ENCODE assay signal across 9 cellular contexts in the genomic region with DNA sequence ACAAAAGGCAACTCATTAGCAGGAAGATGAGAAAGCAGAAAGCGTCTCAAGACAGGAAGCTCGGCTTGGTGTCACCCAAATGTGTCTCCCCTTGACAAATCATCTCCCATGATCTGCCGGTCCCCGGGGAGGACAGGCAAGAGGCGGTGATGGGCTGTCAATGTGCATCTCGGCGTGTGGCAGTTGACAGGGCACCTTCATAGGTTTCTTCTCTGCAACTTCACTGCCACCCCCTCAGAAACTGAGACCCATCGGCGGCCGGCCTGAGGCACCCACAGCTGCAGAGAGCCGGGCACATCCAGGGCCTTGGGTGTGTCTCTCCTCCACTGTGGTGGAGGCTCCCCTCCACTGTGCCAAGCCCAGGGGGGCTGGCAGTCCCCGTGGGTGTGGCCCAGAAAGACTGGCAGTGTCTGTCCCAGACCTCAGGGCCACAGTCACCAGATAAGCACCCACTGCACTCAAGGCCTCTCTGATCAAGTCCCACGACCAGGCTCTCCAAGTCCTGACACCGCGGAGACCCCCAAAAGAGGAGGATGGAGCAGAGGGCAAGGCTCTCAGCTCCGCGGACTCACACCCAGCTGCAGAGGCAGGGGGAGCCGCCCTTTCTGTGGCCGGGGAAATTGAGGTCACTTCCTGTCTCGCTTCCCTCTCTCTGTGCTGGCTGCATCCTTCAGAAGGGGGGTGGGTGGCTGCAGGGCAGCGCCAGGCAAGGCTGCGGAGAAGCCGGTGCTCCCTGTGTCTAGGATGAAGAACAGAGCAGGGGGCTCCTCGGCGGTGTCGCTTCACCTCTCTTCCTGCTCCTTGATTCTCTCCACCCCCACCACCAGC. TPM values are rescaled to one million over a fixed set of nuclear protein-coding genes. Genes with fewer than 3 reads are reported as not detected.
A peak's percentile ranks its signal among the peaks of the same experiment; 100 is the strongest.
DNase-seq lines count a peak whose midpoint lies in the region; ATAC-seq and TF ChIP-seq lines count a peak whose summit lies in the region.
"Had no signal": no experiment of that assay in that cellular context is flagged by ENCODE, and none has a peak within 500 bp of the region (broad histone marks: within the 10 kb centered on the region; RNA-seq: fewer than 3 reads in every experiment).

No MANE protein-coding gene starts in this region.

- DNase-seq in RPMI8226 (peak; percentile 92), right lobe of liver (peak; percentile 69 to 79 (median 73)), foreskin fibroblast (no peak), HT-29 (ENCODE audit: low spot score) (no peak)
- DNase-seq in activated gamma-delta T cell treated with anti-CD3 and anti-CD28 coated beads, Interleukin-2, amount 50 U/mL, for 16 hours (ENCODE audit: low read depth), result peak; percentile 67
- DNase-seq in stimulated activated CD8-positive, alpha-beta memory T cell treated with anti-CD3 and anti-CD28 coated beads, Interleukin-4, amount 100 ng/mL, for 1 hour (ENCODE audit: low read depth in 2 of 2, low spot score in 1 of 2), result peak; percentile 58

- intact Hi-C loops in right lobe of liver (cut with DNase I), result no loop called here

- H3K4me3 ChIP-seq in right lobe of liver, result peak overlapping the region; percentile 18 to 44 (median 32)
- no peak overlapping the region for H3K4me3 ChIP-seq in foreskin fibroblast (ENCODE audit: low read depth in 1 of 2, low read length in 2 of 2)

- H3K4me1 ChIP-seq in right lobe of liver, result no peaks in the 10 kb centered on the region

- no peaks in the 10 kb centered on the region for H3K27me3 ChIP-seq in right lobe of liver

- H3K9me3 ChIP-seq in right lobe of liver, result no peaks in the 10 kb centered on the region

- peak overlapping the region; percentile 50 to 80 (median 66) for H3K27ac ChIP-seq in right lobe of liver

- no peaks in the 10 kb centered on the region for H3K36me3 ChIP-seq in right lobe of liver

- WGBS in right lobe of liver (ENCODE audit: insufficient coverage, low coverage, low lambda C conversion rate, missing lambda C conversion rate), result 41% methylated on average over 12 of the region's 26 CpGs

- ATAC-seq in GM18505 (IDR thresholded peaks at IDR 0.05; ENCODE audit: unreplicated experiment), result peak; percentile 96
- ATAC-seq in HG02938 (IDR thresholded peaks at IDR 0.05; ENCODE audit: unreplicated experiment), result peak; percentile 94
- peak; percentile 77 to 90 (median 83) for ATAC-seq in right lobe of liver
- ATAC-seq: Panc1 had no signal

- TF ChIP-seq CTCF in right lobe of liver (IDR thresholded peaks at IDR 0.05) (no peak), foreskin fibroblast (IDR thresholded peaks at IDR 0.05; ENCODE audit: low read depth, low read length) (no peak)

- peak; percentile 92 for TF ChIP-seq POLR2A in GM18505 (IDR thresholded peaks at IDR 0.05; ENCODE audit: borderline replicate concordance, extremely low read depth, insufficient read depth, insufficient read length)
- TF ChIP-seq POLR2A in right lobe of liver (IDR thresholded peaks at IDR 0.05), result peak; percentile 50

RNA-seq across cellular contexts. Expression of gene LBR, which starts 39.6 kb away (rescaled TPM):
- total RNA-seq in right lobe of liver, result 10 to 100 TPM; 21.9 to 41.8 (median 31.4) TPM
- 42.9 and 43.9 TPM in 2 replicates for total RNA-seq in HT-29 (2014; rRNA removed; shearing (Covaris generic))

Comparison
In these comparisons a context has a peak if more than half of its experiments do, and no peak if none do; other contexts are left out.
1. DNase-seq: peak in RPMI8226 (single experiment), activated gamma-delta T cell treated with anti-CD3 and anti-CD28 coated beads, Interleukin-2, amount 50 U/mL, for 16 hours (single experiment), right lobe of liver (3 of 3) and stimulated activated CD8-positive, alpha-beta memory T cell treated with anti-CD3 and anti-CD28 coated beads, Interleukin-4, amount 100 ng/mL, for 1 hour (2 of 2); none in foreskin fibroblast (0 of 2) and HT-29 (single experiment).
2. H3K4me3 ChIP-seq: peak in right lobe of liver (3 of 3); none in foreskin fibroblast (0 of 2).
3. Peak in every context shown above with its lines, with median percentiles within 50 percentile points of each other: ATAC-seq.